ENCODE assay signal across 8 cellular contexts in the genomic region with DNA sequence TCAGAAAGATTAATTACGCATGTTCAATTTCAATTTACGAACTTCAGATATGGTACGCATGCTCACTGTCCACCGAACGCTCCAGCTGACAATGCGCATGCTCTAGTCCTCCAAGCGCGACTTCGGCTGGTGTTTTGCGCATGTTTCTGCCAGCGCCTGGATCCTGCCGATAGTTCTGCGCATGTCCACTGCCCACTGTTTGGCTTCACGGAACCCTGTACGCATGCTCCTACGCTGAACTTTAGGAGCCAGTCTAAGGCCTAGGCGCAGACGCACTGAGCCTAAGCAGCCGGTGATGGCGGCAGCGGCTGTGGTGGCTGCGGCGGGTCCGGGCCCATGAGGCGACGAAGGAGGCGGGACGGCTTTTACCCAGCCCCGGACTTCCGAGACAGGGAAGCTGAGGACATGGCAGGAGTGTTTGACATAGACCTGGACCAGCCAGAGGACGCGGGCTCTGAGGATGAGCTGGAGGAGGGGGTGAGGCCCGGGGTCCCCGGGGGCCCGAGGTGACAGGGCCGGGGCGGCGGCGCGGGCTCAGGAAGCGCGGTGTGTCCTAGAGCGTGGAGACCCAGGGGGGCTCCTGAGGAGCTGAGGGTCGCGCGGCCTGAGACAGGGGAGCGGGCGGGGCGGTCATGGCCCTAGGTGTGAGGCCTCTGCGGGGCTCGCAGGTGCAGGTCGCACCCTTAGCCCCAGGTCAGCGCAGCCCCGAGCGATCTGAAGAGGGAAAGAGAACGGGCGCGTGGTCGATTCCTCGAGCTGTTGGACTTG. TPM values are rescaled to one million over a fixed set of nuclear protein-coding genes. Genes with fewer than 3 reads are reported as not detected.
DNase-seq lines count a peak whose midpoint lies in the region; ATAC-seq, FAIRE-seq and TF ChIP-seq lines count a peak whose summit lies in the region.

RPS6KB1 (plus strand) TSS at position 273 of the 768 bp plus-strand sequence; CDS start at position 337, 64 bp downstream.
TUBD1 (minus strand) TSS at position 95 of the 768 bp plus-strand sequence. CDS start 1,941 bp downstream, outside the sequence.

- H3K4me1 ChIP-seq in HUES64 (ENCODE audit: insufficient read depth, low read length) (peaks cover 10% of the 10 kb centered on the region; the same call in 1 of the 2 replicates), OCI-LY1 (ENCODE audit: insufficient read depth, low read length, severe bottlenecking) (peaks cover 35% of the 10 kb centered on the region), mesodermal cell (ENCODE audit: control insufficient read depth, insufficient read depth, low read length, poor library complexity, severe bottlenecking) (no peaks in the 10 kb centered on the region)

- H3K27me3 ChIP-seq in HUES64 (ENCODE audit: insufficient read depth, low read length) (no peaks in the 10 kb centered on the region), OCI-LY1 (ENCODE audit: insufficient read depth, low read length) (no peaks in the 10 kb centered on the region)

- H3K9ac ChIP-seq in HUES64 (ENCODE audit: low read depth, low read length) (peak within 1 kb of the TSS; percentile 75), OCI-LY1 (ENCODE audit: low read length) (peak within 1 kb of the TSS; percentile 87)

- peak; percentile 95 for FAIRE-seq in endometrium (lab: Jason Lieb, UNC)

- H3K36me3 ChIP-seq in HUES64 (ENCODE audit: insufficient read depth, low read length), result peaks cover 13% of the 10 kb centered on the region
- H3K36me3 ChIP-seq in OCI-LY1 (ENCODE audit: insufficient read depth, low read length), result peaks cover 14% of the 10 kb centered on the region; the same call in 1 of the 2 replicates
- peaks cover 26% of the 10 kb centered on the region for H3K36me3 ChIP-seq in mesodermal cell (ENCODE audit: control insufficient read depth, insufficient read depth, low read length)

- no peaks in the 10 kb centered on the region for H3K9me2 ChIP-seq in OCI-LY1 (ENCODE audit: low read depth, low read length)

- H3K4me2 ChIP-seq in OCI-LY1 (ENCODE audit: low read length), result peak within 1 kb of the TSS; percentile 91

- ATAC-seq in GM21423 (IDR thresholded peaks at IDR 0.05; ENCODE audit: unreplicated experiment), result peak; percentile 89

- peak within 1 kb of the TSS; percentile 90 for H3K4me3 ChIP-seq in HUES64 (ENCODE audit: low read length)
- H3K4me3 ChIP-seq in OCI-LY1 (ENCODE audit: low read depth, low read length, poor library complexity, severe bottlenecking), result peak within 1 kb of the TSS; percentile 83
- peak within 1 kb of the TSS; percentile 90 for H3K4me3 ChIP-seq in mesodermal cell (ENCODE audit: extremely low read depth, insufficient read depth, low read length, poor library complexity, severe bottlenecking)

- no peak for TF ChIP-seq CTCF in OCI-LY1 (IDR thresholded peaks at IDR 0.05; ENCODE audit: low read length)

- no peaks in the 10 kb centered on the region for H3F3A ChIP-seq in OCI-LY1 (ENCODE audit: insufficient read depth, low read length)

- no peaks in the 10 kb centered on the region for H4K20me1 ChIP-seq in OCI-LY1 (ENCODE audit: insufficient read depth, low read length)

- DNase-seq in Caki2 (ENCODE audit: low read depth), result peak; percentile 98
- DNase-seq in activated CD8-positive, alpha-beta memory T cell treated with anti-CD3 and anti-CD28 coated beads, Interleukin-2, amount 50 U/mL, for 48 hours, result peak; percentile 95
- peak; percentile 94 to 98 for DNase-seq in stimulated activated CD8-positive, alpha-beta memory T cell treated with anti-CD3 and anti-CD28 coated beads, Interleukin-15, amount 100 ng/mL, for 4 hours (ENCODE audit: low read depth in 2 of 2)

- H3K9me3 ChIP-seq in HUES64 (ENCODE audit: insufficient read depth, low read depth, low read length), result no peaks in the 10 kb centered on the region
- H3K9me3 ChIP-seq in OCI-LY1 (ENCODE audit: low read length), result no peaks in the 10 kb centered on the region
- no peaks in the 10 kb centered on the region for H3K9me3 ChIP-seq in mesodermal cell (ENCODE audit: control insufficient read depth, low read length)

- no peak within 1 kb of the TSS for H3K27ac ChIP-seq in HUES64 (ENCODE audit: low read depth, low read length)
- H3K27ac ChIP-seq in OCI-LY1 (ENCODE audit: low read depth, low read length, poor library complexity, severe bottlenecking), result peak within 1 kb of the TSS; percentile 71
- peak within 1 kb of the TSS; percentile 47 for H3K27ac ChIP-seq in mesodermal cell (ENCODE audit: low read depth, low read length, severe bottlenecking)

- in situ Hi-C loops in Caki2 (cut with HindIII; ENCODE audit: low pct_unique_long_range_greater_than_20kb, low sequenced_read_pairs), result no loop called here

- under 1% methylated on average over 60 of the region's 60 CpGs for WGBS in HUES64
- WGBS in mesodermal cell (ENCODE audit: insufficient coverage in 2 of 2), 2 experiments, result 1% methylated on average over 48 to 59 of the region's 60 CpGs

- peak within 1 kb of the TSS; percentile 22; the same call in 1 of the 2 replicates for H2AFZ ChIP-seq in OCI-LY1 (ENCODE audit: low read length)

- H3K79me2 ChIP-seq in OCI-LY1 (ENCODE audit: insufficient read depth, low read length), result peaks cover 58% of the 10 kb centered on the region

RNA-seq across cellular contexts. Expression of gene RPS6KB1, which starts in this region (rescaled TPM):
- 4.2 and 18.9 TPM in 2 replicates for total RNA-seq in Caki2 (2014; rRNA removed; shearing (Covaris generic); ENCODE audit: low replicate concordance)
- 13.2 TPM for polyA plus RNA-seq in HUES64 (2013, experiment 1 of 2)
- 14.6 TPM for polyA plus RNA-seq in HUES64 (2013, experiment 2 of 2)
- polyA plus RNA-seq in mesodermal cell (2013, experiment 1 of 2), result 16.2 TPM
- polyA plus RNA-seq in mesodermal cell (2013, experiment 2 of 2), result 17.1 TPM

RNA-seq across cellular contexts. Expression of gene TUBD1, which starts in this region (rescaled TPM):
- 18.1 and 34.0 TPM in 2 replicates for total RNA-seq in Caki2 (2014; rRNA removed; shearing (Covaris generic); ENCODE audit: low replicate concordance)
- polyA plus RNA-seq in HUES64 (2013, experiment 1 of 2), result 15.5 TPM
- 12.6 TPM for polyA plus RNA-seq in HUES64 (2013, experiment 2 of 2)
- polyA plus RNA-seq in mesodermal cell (2013, experiment 1 of 2), result 16.8 TPM
- 16.3 TPM for polyA plus RNA-seq in mesodermal cell (2013, experiment 2 of 2)
